16 cellular contexts compared by ENCODE assay signal in genomic region chr4:142743071-142743825, GRCh38.
DNase-seq lines count a peak whose midpoint lies in the region; ATAC-seq, FAIRE-seq and TF ChIP-seq lines count a peak whose summit lies in the region.
"Had no signal": no experiment of that assay in that cellular context is flagged by ENCODE, and none has a peak within 500 bp of the region (broad histone marks: within the 10 kb centered on the region; RNA-seq: fewer than 3 reads in every experiment).

No MANE protein-coding gene starts in this region.

- H3K36me3 ChIP-seq in PC-3 (ENCODE audit: low read depth, low read length): no peaks in the 10 kb centered on the region
- H3K36me3 ChIP-seq: prostate gland, transverse colon had no signal

- H3K9me3 ChIP-seq in PC-3 (ENCODE audit: low read length): 0 out of 2 replicates have a peak, but pooled peaks cover 9% of the 10 kb centered on the region
- H3K9me3 ChIP-seq: prostate gland had no signal

- ATAC-seq in PC-3: no peak
- ATAC-seq in GM19467 (IDR thresholded peaks at IDR 0.05; ENCODE audit: unreplicated experiment): no peak

- no peak for FAIRE-seq in GM12892 (lab: Jason Lieb, UNC)
- FAIRE-seq: islet of Langerhans had no signal

- no peaks in the 10 kb centered on the region for H3K36me3 Mint-ChIP-seq in T-helper 2 cell treated with Interferon-gamma antibody and Interleukin-4, amounts not matched to agents 5 μg/mL and 100 μg/mL, for 36 hours (ENCODE audit: low read depth)

- no peak overlapping the region for H3K27ac ChIP-seq in PC-3 (ENCODE audit: low read length)
- H3K27ac ChIP-seq: prostate gland, transverse colon had no signal

- no peak for TF ChIP-seq POLR2A in GM12892 (IDR thresholded peaks at IDR 0.05; ENCODE audit: low read depth, low read length)

- H3K4me1 ChIP-seq in PC-3 (ENCODE audit: insufficient read depth, low read length): no peaks in the 10 kb centered on the region
- H3K4me1 ChIP-seq: prostate gland, transverse colon had no signal

- TF ChIP-seq CTCF in PC-3 (conservative IDR thresholded peaks at IDR 0.05; ENCODE audit: low read depth, low read length) (no peak), fibroblast of the aortic adventitia (IDR thresholded peaks at IDR 0.05; ENCODE audit: insufficient read depth, low read length) (no peak)

- no peaks in the 10 kb centered on the region for H3K9me2 ChIP-seq in PC-3 (replicated peaks; ENCODE audit: low read length)

- POLR2A ChIA-PET in PC-3 (lab: Charles Lee; ENCODE audit: unreplicated experiment): no interaction called here

- H3K79me2 ChIP-seq in PC-3 (ENCODE audit: low read length): no peaks in the 10 kb centered on the region

- H3K4me1 Mint-ChIP-seq in T-helper 2 cell treated with Interferon-gamma antibody and Interleukin-4, amounts not matched to agents 5 μg/mL and 100 μg/mL, for 36 hours (ENCODE audit: low read depth): no peaks in the 10 kb centered on the region
- H3K4me1 Mint-ChIP-seq: activated CD4-positive, alpha-beta T cell treated with anti-CD3 and anti-CD28 coated beads, Interleukin-2, amount 10 ng/mL, durations not matched to agents 7 days and 5 days; CD4-positive, alpha-beta memory T cell had no signal

- no TSS peak for BruUV-seq in PC-3 (replicated peaks; lab: Mats Ljungman, UMichigan)

- H3K4me3 Mint-ChIP-seq in T-helper 2 cell treated with Interferon-gamma antibody and Interleukin-4, amounts not matched to agents 5 μg/mL and 100 μg/mL, for 36 hours: no peak overlapping the region
- H3K4me3 Mint-ChIP-seq: activated CD4-positive, alpha-beta T cell treated with anti-CD3 and anti-CD28 coated beads, Interleukin-2, amount 10 ng/mL, durations not matched to agents 7 days and 5 days; activated T-cell treated with anti-CD3 and anti-CD28 coated beads, Interleukin-2, amount 50 U/mL, for 24 hours; CD4-positive, alpha-beta memory T cell had no signal

- H2AFZ ChIP-seq in PC-3 (ENCODE audit: low read length): no peak overlapping the region

- no peaks in the 10 kb centered on the region for H3F3A ChIP-seq in PC-3 (ENCODE audit: low read length, unreplicated experiment)

- H3K9ac ChIP-seq in PC-3 (ENCODE audit: low read length): no peak overlapping the region

- no peak overlapping the region for H3K4me3 ChIP-seq in PC-3 (ENCODE audit: low read length)
- H3K4me3 ChIP-seq in fibroblast of the aortic adventitia (ENCODE audit: low read depth, low read length): no peak overlapping the region
- H3K4me3 ChIP-seq: prostate gland, transverse colon had no signal

- DNase-seq in EL (peak; percentile 54), PC-3 (peak; percentile 14), fibroblast of the aortic adventitia (ENCODE audit: low read depth) (peak; percentile 98), renal cortical epithelial cell (ENCODE audit: low read depth) (peak; percentile 5), GM12892 (ENCODE audit: insufficient read length) (no peak)
- DNase-seq in NK-92 treated with Interleukin-12 subunit alpha and Interleukin-12 subunit beta, amount 100 ng/mL, for 24 hours (lab: John Stamatoyannopoulos, UW): no peak
- no peak for DNase-seq in T-helper 2 cell treated with Interferon-gamma antibody and Interleukin-4, amounts not matched to agents 5 μg/mL and 100 μg/mL, for 36 hours (ENCODE audit: low spot score)
- DNase-seq: activated CD4-positive, alpha-beta T cell treated with anti-CD3 and anti-CD28 coated beads, Interleukin-2, amount 10 ng/mL, durations not matched to agents 7 days and 5 days; activated T-cell treated with anti-CD3 and anti-CD28 coated beads, Interleukin-2, amount 50 U/mL, for 24 hours; CD4-positive, alpha-beta memory T cell; cortex of kidney; stimulated activated CD4-positive, alpha-beta T cell treated with anti-CD3 and anti-CD28 coated beads, Interleukin-2, amount 100 ng/mL, for 24 hours; transverse colon had no signal

- no peaks in the 10 kb centered on the region for H3K27me3 ChIP-seq in PC-3 (ENCODE audit: low read length)
- H3K27me3 ChIP-seq: transverse colon had no signal

- peaks cover 16% of the 10 kb centered on the region for H3K9me3 Mint-ChIP-seq in T-helper 2 cell treated with Interferon-gamma antibody and Interleukin-4, amounts not matched to agents 5 μg/mL and 100 μg/mL, for 36 hours

- no peak overlapping the region for H3K27ac Mint-ChIP-seq in T-helper 2 cell treated with Interferon-gamma antibody and Interleukin-4, amounts not matched to agents 5 μg/mL and 100 μg/mL, for 36 hours
- H3K27ac Mint-ChIP-seq: activated CD4-positive, alpha-beta T cell treated with anti-CD3 and anti-CD28 coated beads, Interleukin-2, amount 10 ng/mL, durations not matched to agents 7 days and 5 days; activated T-cell treated with anti-CD3 and anti-CD28 coated beads, Interleukin-2, amount 50 U/mL, for 24 hours; CD4-positive, alpha-beta memory T cell had no signal

- intact Hi-C loops in PC-3 (cut with micrococcal nuclease): no loop called here

- H4K20me1 ChIP-seq in PC-3 (ENCODE audit: low read length): no peaks in the 10 kb centered on the region

- no peak overlapping the region for H3K4me2 ChIP-seq in PC-3 (ENCODE audit: low read length)

- CTCF ChIA-PET in PC-3 (lab: Charles Lee): interaction anchor here (0.7 kb wide), 1 partner anchor 267 kb away, joined by 3 read pairs; no protein-coding TSS in a partner anchor

- peaks cover 2% of the 10 kb centered on the region for H3K27me3 Mint-ChIP-seq in T-helper 2 cell treated with Interferon-gamma antibody and Interleukin-4, amounts not matched to agents 5 μg/mL and 100 μg/mL, for 36 hours (ENCODE audit: low read depth)
- H3K27me3 Mint-ChIP-seq: activated CD4-positive, alpha-beta T cell treated with anti-CD3 and anti-CD28 coated beads, Interleukin-2, amount 10 ng/mL, durations not matched to agents 7 days and 5 days; activated T-cell treated with anti-CD3 and anti-CD28 coated beads, Interleukin-2, amount 50 U/mL, for 24 hours; CD4-positive, alpha-beta memory T cell had no signal

Comparison
In these comparisons a context has a peak if more than half of its experiments do, and no peak if none do; other contexts are left out.
1. DNase-seq: peak in EL (single experiment), PC-3 (single experiment), fibroblast of the aortic adventitia (single experiment) and renal cortical epithelial cell (single experiment); none in GM12892 (single experiment), NK-92 treated with Interleukin-12 subunit alpha and Interleukin-12 subunit beta, amount 100 ng/mL, for 24 hours (single experiment) and T-helper 2 cell treated with Interferon-gamma antibody and Interleukin-4, amounts not matched to agents 5 μg/mL and 100 μg/mL, for 36 hours (single experiment).